In the genomic region with DNA sequence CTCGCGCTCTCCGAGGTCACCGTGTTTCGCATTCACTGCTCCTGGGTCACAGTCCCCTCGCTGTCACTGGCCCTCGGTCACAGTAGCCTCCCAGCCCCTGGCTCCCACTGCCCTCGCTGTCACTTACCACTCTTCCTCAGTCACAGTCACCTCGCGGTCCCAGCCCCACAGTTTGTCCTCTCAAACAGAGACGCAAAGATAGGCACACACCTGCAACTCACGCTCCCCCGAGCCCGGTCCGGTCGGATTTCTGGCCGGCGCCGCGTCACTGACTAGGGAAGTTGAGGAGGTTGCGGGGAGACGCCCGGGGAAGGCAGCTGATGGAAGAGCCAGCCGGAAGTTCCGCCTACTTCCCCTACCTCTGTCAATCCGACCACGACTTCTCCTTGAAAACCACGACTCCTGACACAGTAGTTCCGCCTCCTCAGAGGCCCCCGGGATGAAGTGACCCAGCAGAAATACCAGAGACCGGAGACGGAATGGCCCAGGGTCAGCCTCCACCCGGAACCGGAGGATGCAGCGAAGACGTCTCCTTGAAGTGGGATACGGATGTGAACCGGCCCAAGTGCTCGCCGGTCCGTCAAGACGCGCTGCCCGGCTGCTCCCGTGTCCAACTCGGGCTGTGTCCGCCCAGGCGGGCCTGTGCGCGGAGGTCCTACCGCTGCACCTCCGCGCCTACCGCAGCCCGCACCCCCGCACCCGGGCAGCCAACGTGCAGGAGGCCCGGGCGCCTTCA, we compare ENCODE assay signal across 8 cellular contexts. TPM values are rescaled to one million over a fixed set of nuclear protein-coding genes. Genes with fewer than 3 reads are reported as not detected.
DNase-seq lines count a peak whose midpoint lies in the region; ATAC-seq and TF ChIP-seq lines count a peak whose summit lies in the region.

A gene (minus strand): TSS at position 322 of the 736 bp plus-strand sequence. CDS start 17,195 bp downstream, outside the sequence.

- peak; percentile 37 to 93 (median 86) for DNase-seq in C1 segment of cervical spinal cord (lab: John Stamatoyannopoulos, UW)
- peak; percentile 99 for DNase-seq in NCI-H82 (lab: John Stamatoyannopoulos, UW)
- peak; percentile 82 for DNase-seq in activated CD4-positive, alpha-beta memory T cell treated with anti-CD3 and anti-CD28 coated beads, Interleukin-2, amount 10 ng/mL, durations not matched to agents 7 days and 5 days
- peak; percentile 91 to 93 (median 92) for DNase-seq in right lobe of liver
- DNase-seq in stimulated activated CD4-positive, alpha-beta T cell treated with anti-CD3 and anti-CD28 coated beads, Interleukin-4, amount 100 ng/mL, for 24 hours, result peak; percentile 80

- ATAC-seq in GM19397 (IDR thresholded peaks at IDR 0.05; ENCODE audit: unreplicated experiment), result peak; percentile 89
- ATAC-seq in HG03571 (IDR thresholded peaks at IDR 0.05; ENCODE audit: unreplicated experiment), result peak; percentile 82
- peak; percentile 97 to 99 (median 98) for ATAC-seq in right lobe of liver

- peak within 1 kb of the TSS; percentile 89 for H3K27ac Mint-ChIP-seq in activated CD4-positive, alpha-beta memory T cell treated with anti-CD3 and anti-CD28 coated beads, Interleukin-2, amount 10 ng/mL, durations not matched to agents 7 days and 5 days

- TF ChIP-seq CTCF in right lobe of liver (IDR thresholded peaks at IDR 0.05), result no peak

- no peaks in the 10 kb centered on the region for H3K9me3 Mint-ChIP-seq in activated CD4-positive, alpha-beta memory T cell treated with anti-CD3 and anti-CD28 coated beads, Interleukin-2, amount 10 ng/mL, durations not matched to agents 7 days and 5 days

- peaks cover 16 to 21% of the 10 kb centered on the region in 2 donors for H3K4me1 ChIP-seq in duodenal mucosa (ENCODE audit: control insufficient read depth in 1 of 2, insufficient read depth in 2 of 2, low read length in 2 of 2)
- peaks cover 0 to 28% (median 5%) of the 10 kb centered on the region in 4 donors for H3K4me1 ChIP-seq in right lobe of liver

- H3K36me3 ChIP-seq in duodenal mucosa (ENCODE audit: control insufficient read depth in 1 of 2, insufficient read depth in 2 of 2, low read length in 2 of 2), result no peaks in the 10 kb centered on the region
- H3K36me3 ChIP-seq in right lobe of liver, result no peaks in the 10 kb centered on the region

- H3K36me3 Mint-ChIP-seq in activated CD4-positive, alpha-beta memory T cell treated with anti-CD3 and anti-CD28 coated beads, Interleukin-2, amount 10 ng/mL, durations not matched to agents 7 days and 5 days (ENCODE audit: low read depth), result peaks cover 22% of the 10 kb centered on the region

- peak within 1 kb of the TSS; percentile 96 to 100 for H3K4me3 ChIP-seq in duodenal mucosa (ENCODE audit: low read depth in 1 of 2, low read length in 2 of 2)
- peak within 1 kb of the TSS; percentile 79 to 97 (median 94) for H3K4me3 ChIP-seq in right lobe of liver

- H3K9me3 ChIP-seq in duodenal mucosa (ENCODE audit: control insufficient read depth in 1 of 2, low read length in 2 of 2) (no peaks in the 10 kb centered on the region), right lobe of liver (no peaks in the 10 kb centered on the region)

- TF ChIP-seq POLR2A in right lobe of liver (IDR thresholded peaks at IDR 0.05), result peak; percentile 86

- POLR2A ChIA-PET in activated CD4-positive, alpha-beta memory T cell treated with anti-CD3 and anti-CD28 coated beads, Interleukin-2, amount 10 ng/mL, durations not matched to agents 7 days and 5 days (lab: Charles Lee), result interaction anchor here (0.6 to 1.5 kb wide), 4 partner anchors 10 to 32 kb away, joined by 3 to 5 read pairs (median 4); no protein-coding TSS in a partner anchor

- no peaks in the 10 kb centered on the region for H3K27me3 Mint-ChIP-seq in activated CD4-positive, alpha-beta memory T cell treated with anti-CD3 and anti-CD28 coated beads, Interleukin-2, amount 10 ng/mL, durations not matched to agents 7 days and 5 days

- H3K27me3 ChIP-seq in duodenal mucosa (ENCODE audit: control insufficient read depth in 1 of 2, insufficient read depth in 2 of 2, low read length in 2 of 2) (no peaks in the 10 kb centered on the region), right lobe of liver (no peaks in the 10 kb centered on the region)

- 0% methylated on average over 33 of the region's 60 CpGs for WGBS in right lobe of liver (ENCODE audit: insufficient coverage, low coverage, low lambda C conversion rate, missing lambda C conversion rate)

- H3K4me3 Mint-ChIP-seq in activated CD4-positive, alpha-beta memory T cell treated with anti-CD3 and anti-CD28 coated beads, Interleukin-2, amount 10 ng/mL, durations not matched to agents 7 days and 5 days, result peak within 1 kb of the TSS; percentile 97

- intact Hi-C loops in right lobe of liver (cut with DNase I), result no loop called here

- H3K9ac ChIP-seq in duodenal mucosa (ENCODE audit: low read depth in 1 of 2, low read length in 2 of 2), result peak within 1 kb of the TSS; percentile 90 to 100

- CTCF ChIA-PET in activated CD4-positive, alpha-beta memory T cell treated with anti-CD3 and anti-CD28 coated beads, Interleukin-2, amount 10 ng/mL, durations not matched to agents 7 days and 5 days (lab: Charles Lee), result interaction anchor here (0.7 to 1.4 kb wide), 4 partner anchors 15 to 235 kb away, joined by 3 to 6 read pairs (median 4); a partner anchor contains a TSS

- H3K27ac ChIP-seq in duodenal mucosa (ENCODE audit: low read depth, low read length) (peak within 1 kb of the TSS; percentile 85), right lobe of liver (peak within 1 kb of the TSS; percentile 81 to 94 (median 89))

- H3K4me1 Mint-ChIP-seq in activated CD4-positive, alpha-beta memory T cell treated with anti-CD3 and anti-CD28 coated beads, Interleukin-2, amount 10 ng/mL, durations not matched to agents 7 days and 5 days, result peaks cover 43% of the 10 kb centered on the region

RNA-seq across cellular contexts. Expression of the gene that starts here (rescaled TPM):
- total RNA-seq in activated CD4-positive, alpha-beta memory T cell treated with anti-CD3 and anti-CD28 coated beads, Interleukin-2, amount 10 ng/mL, durations not matched to agents 7 days and 5 days, result 10 to 100 TPM; 73.3 to 74.9 TPM
- 10 to 100 TPM; 20.8 to 43.2 (median 28.8) TPM for total RNA-seq in right lobe of liver

Comparison
In these comparisons a context has a peak if more than half of its experiments do, and no peak if none do; other contexts are left out.
1. Peak in every context shown above with its lines: DNase-seq, ATAC-seq, H3K4me3 ChIP-seq and H3K27ac ChIP-seq.